ENCODE assay signal across 25 cellular contexts in the genomic region with DNA sequence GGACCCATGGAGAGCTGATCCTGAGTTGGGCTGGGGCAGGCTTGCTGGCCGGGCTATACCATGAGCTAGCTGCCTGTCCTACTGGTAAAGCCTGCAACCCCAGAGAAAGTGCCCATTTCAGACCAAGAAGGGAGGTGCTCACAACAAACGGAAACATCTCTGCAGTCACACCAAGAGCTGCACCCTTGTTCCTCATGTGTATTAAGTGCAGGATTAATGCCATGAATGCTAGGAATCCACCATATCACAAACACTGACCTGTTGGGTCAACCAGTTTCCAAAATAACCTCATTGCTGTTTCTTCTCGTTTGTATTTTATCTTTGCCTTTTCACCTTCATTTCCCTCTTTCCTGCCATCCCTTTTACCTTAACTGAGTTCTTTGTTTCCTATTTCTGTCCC.
"Had no signal": no experiment of that assay in that cellular context is flagged by ENCODE, and none has a peak within 500 bp of the region (broad histone marks: within the 10 kb centered on the region; RNA-seq: fewer than 3 reads in every experiment).

No MANE protein-coding gene starts in this region.

- H3K27ac Mint-ChIP-seq: activated CD4-positive, alpha-beta memory T cell treated with anti-CD3 and anti-CD28 coated beads for 36 hours; activated CD4-positive, alpha-beta T cell treated with anti-CD3 and anti-CD28 coated beads, Interleukin-2, amount 10 ng/mL, durations not matched to agents 24 days and 14 days; activated CD8-positive, alpha-beta memory T cell treated with anti-CD3 and anti-CD28 coated beads, Interleukin-2, amount 10 ng/mL, durations not matched to agents 7 days and 5 days; activated naive CD4-positive, alpha-beta T cell treated with anti-CD3 and anti-CD28 coated beads, Interleukin-2, amount 50 U/mL, for 72 hours; effector memory CD8-positive, alpha-beta T cell; nephron; stimulated activated effector memory CD8-positive, alpha-beta T cell treated with anti-CD3 and anti-CD28 coated beads, Interleukin-12 subunit alpha, Interleukin-12 subunit beta, amount 100 ng/mL, for 72 hours; stimulated activated naive CD8-positive, alpha-beta T cell treated with anti-CD3 and anti-CD28 coated beads, Interleukin-15, amount 100 ng/mL, for 72 hours; T-helper 1 cell treated with Interleukin-12 subunit alpha and Interleukin-12 subunit beta and Interleukin-4 antibody, amounts not matched to agents 30 μg/mL and 1 μg/mL, for 36 hours had no signal

- ATAC-seq: activated CD4-positive, CD25-positive, alpha-beta regulatory T cell treated with anti-CD3 and anti-CD28 coated beads, Interleukin-2, amount 50 U/mL, for 24 hours; activated CD8-positive, alpha-beta memory T cell treated with anti-CD3 and anti-CD28 coated beads, Interleukin-2, amount 10 ng/mL, durations not matched to agents 7 days and 5 days; activated naive CD4-positive, alpha-beta T cell treated with anti-CD3 and anti-CD28 coated beads, Interleukin-2, amount 50 U/mL, for 72 hours; effector memory CD8-positive, alpha-beta T cell; left lobe of liver; mucosa of descending colon; sciatic nerve; stimulated activated effector memory CD8-positive, alpha-beta T cell treated with anti-CD3 and anti-CD28 coated beads, Interleukin-12 subunit alpha, Interleukin-12 subunit beta, amount 100 ng/mL, for 72 hours had no signal

- DNase-seq: activated CD4-positive, alpha-beta memory T cell treated with anti-CD3 and anti-CD28 coated beads for 36 hours; activated CD4-positive, alpha-beta T cell treated with anti-CD3 and anti-CD28 coated beads, Interleukin-2, amount 10 ng/mL, durations not matched to agents 24 days and 14 days; activated CD8-positive, alpha-beta memory T cell treated with anti-CD3 and anti-CD28 coated beads, Interleukin-2, amount 10 ng/mL, durations not matched to agents 7 days and 5 days; activated naive CD4-positive, alpha-beta T cell; activated T-cell treated with anti-CD3 and anti-CD28 coated beads, Interleukin-2, amount 50 U/mL, for 48 hours; cerebellar nuclear complex; effector memory CD8-positive, alpha-beta T cell; head of caudate nucleus; mucosa of descending colon; small intestine; stimulated activated CD4-positive, alpha-beta T cell treated with anti-CD3 and anti-CD28 coated beads, Interleukin-4, amount 100 ng/mL, for 24 hours; stimulated activated naive CD8-positive, alpha-beta T cell treated with anti-CD3 and anti-CD28 coated beads, Interleukin-15, amount 100 ng/mL, for 72 hours; SW 1271; T-helper 9 cell; upper lobe of left lung; WERI-Rb-1 had no signal

- H3K4me1 Mint-ChIP-seq: stimulated activated effector memory CD8-positive, alpha-beta T cell treated with anti-CD3 and anti-CD28 coated beads, Interleukin-12 subunit alpha, Interleukin-12 subunit beta, amount 100 ng/mL, for 72 hours had no signal

- H3K27ac ChIP-seq: neutrophil, upper lobe of left lung, vagina, WERI-Rb-1 had no signal

- H3K9me3 Mint-ChIP-seq: activated CD4-positive, alpha-beta memory T cell treated with anti-CD3 and anti-CD28 coated beads for 36 hours; activated CD4-positive, alpha-beta T cell treated with anti-CD3 and anti-CD28 coated beads, Interleukin-2, amount 10 ng/mL, durations not matched to agents 24 days and 14 days; activated naive CD4-positive, alpha-beta T cell treated with anti-CD3 and anti-CD28 coated beads, Interleukin-2, amount 50 U/mL, for 72 hours; effector memory CD8-positive, alpha-beta T cell; nephron; stimulated activated effector memory CD8-positive, alpha-beta T cell treated with anti-CD3 and anti-CD28 coated beads, Interleukin-12 subunit alpha, Interleukin-12 subunit beta, amount 100 ng/mL, for 72 hours; stimulated activated naive CD8-positive, alpha-beta T cell treated with anti-CD3 and anti-CD28 coated beads, Interleukin-15, amount 100 ng/mL, for 72 hours; T-helper 1 cell treated with Interleukin-12 subunit alpha and Interleukin-12 subunit beta and Interleukin-4 antibody, amounts not matched to agents 30 μg/mL and 1 μg/mL, for 36 hours had no signal

- H3K36me3 Mint-ChIP-seq: activated CD4-positive, alpha-beta memory T cell treated with anti-CD3 and anti-CD28 coated beads for 36 hours; activated CD8-positive, alpha-beta memory T cell treated with anti-CD3 and anti-CD28 coated beads, Interleukin-2, amount 10 ng/mL, durations not matched to agents 7 days and 5 days; activated naive CD4-positive, alpha-beta T cell treated with anti-CD3 and anti-CD28 coated beads, Interleukin-2, amount 50 U/mL, for 72 hours; stimulated activated effector memory CD8-positive, alpha-beta T cell treated with anti-CD3 and anti-CD28 coated beads, Interleukin-12 subunit alpha, Interleukin-12 subunit beta, amount 100 ng/mL, for 72 hours had no signal

- H3K4me3 Mint-ChIP-seq: activated CD4-positive, alpha-beta memory T cell treated with anti-CD3 and anti-CD28 coated beads for 36 hours; activated CD4-positive, alpha-beta T cell treated with anti-CD3 and anti-CD28 coated beads, Interleukin-2, amount 10 ng/mL, durations not matched to agents 24 days and 14 days; activated CD8-positive, alpha-beta memory T cell treated with anti-CD3 and anti-CD28 coated beads, Interleukin-2, amount 10 ng/mL, durations not matched to agents 7 days and 5 days; effector memory CD8-positive, alpha-beta T cell; nephron; stimulated activated effector memory CD8-positive, alpha-beta T cell treated with anti-CD3 and anti-CD28 coated beads, Interleukin-12 subunit alpha, Interleukin-12 subunit beta, amount 100 ng/mL, for 72 hours; T-helper 1 cell treated with Interleukin-12 subunit alpha and Interleukin-12 subunit beta and Interleukin-4 antibody, amounts not matched to agents 30 μg/mL and 1 μg/mL, for 36 hours had no signal
